9 cellular contexts compared by ENCODE assay signal in the genomic region with DNA sequence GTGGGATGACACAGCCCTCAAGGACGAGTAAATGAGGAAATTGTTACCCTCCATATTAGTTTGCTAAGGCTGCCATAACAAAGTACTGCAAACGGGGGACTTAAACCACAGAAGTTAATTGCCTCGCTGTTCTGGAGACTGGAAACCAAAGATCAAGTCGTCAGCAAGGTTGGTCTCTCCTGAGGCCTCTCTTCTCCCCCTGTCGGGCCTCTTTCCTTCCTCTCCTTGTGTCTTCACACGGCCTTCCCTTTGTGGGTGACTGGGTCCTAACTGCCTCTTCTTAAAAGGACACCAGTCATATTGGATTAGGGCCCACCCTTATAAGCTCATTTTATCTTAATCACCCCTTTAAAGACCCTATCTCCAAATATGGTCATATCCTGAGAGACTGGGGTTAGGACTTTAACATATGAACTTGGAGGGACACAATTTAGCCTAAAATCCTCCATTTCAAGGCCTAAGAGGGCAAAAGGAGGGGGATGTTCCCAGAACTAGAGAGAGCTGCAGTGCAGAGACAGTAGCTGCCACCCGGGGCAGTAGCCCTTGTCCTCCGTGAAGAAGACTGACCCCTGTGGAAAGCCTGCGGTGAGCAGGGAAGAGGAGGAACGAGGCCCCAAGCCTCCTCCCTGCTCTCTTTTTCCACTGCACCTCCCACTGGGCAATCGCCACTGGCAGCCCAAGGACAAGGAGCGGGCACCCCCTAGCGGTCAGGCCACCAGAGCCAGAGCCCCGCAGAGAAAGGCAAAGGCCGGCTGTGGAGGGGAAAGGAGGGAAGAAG. TPM values are rescaled to one million over a fixed set of nuclear protein-coding genes. Genes with fewer than 3 reads are reported as not detected.
A peak's percentile ranks its signal among the peaks of the same experiment; 100 is the strongest.
DNase-seq lines count a peak whose midpoint lies in the region; ATAC-seq and TF ChIP-seq lines count a peak whose summit lies in the region.
"Had no signal": no experiment of that assay in that cellular context is flagged by ENCODE, and none has a peak within 500 bp of the region (broad histone marks: within the 10 kb centered on the region; RNA-seq: fewer than 3 reads in every experiment).

No MANE protein-coding gene starts in this region.

- no peak overlapping the region for H3K27ac Mint-ChIP-seq in CD8-positive, alpha-beta T cell
- H3K27ac Mint-ChIP-seq: activated naive CD8-positive, alpha-beta T cell had no signal

- CTCF ChIA-PET in CD8-positive, alpha-beta T cell (lab: Charles Lee) = interaction anchor here (0.9 to 1.5 kb wide), 3 partner anchors 9 to 16 kb away, joined by 3 to 6 read pairs (median 4); no protein-coding TSS in a partner anchor
- CTCF ChIA-PET in OCI-LY7 (lab: Charles Lee; ENCODE audit: unreplicated experiment) = interaction anchor here (0.6 kb wide), 1 partner anchor 12 kb away, joined by 4 read pairs; no protein-coding TSS in a partner anchor

- no peak overlapping the region for H2BK5ac ChIP-seq in neuronal stem cell (ENCODE audit: low read length)

- no peaks in the 10 kb centered on the region for H4K20me1 ChIP-seq in OCI-LY7 (ENCODE audit: insufficient read depth, low read length)

- no peak overlapping the region for H3K14ac ChIP-seq in neuronal stem cell (ENCODE audit: low read length)

- H3K27ac ChIP-seq in CD8-positive, alpha-beta T cell (ENCODE audit: low read depth, low read length) = no peak overlapping the region
- H3K27ac ChIP-seq in OCI-LY7 (ENCODE audit: low read depth, low read length, poor library complexity, severe bottlenecking) = no peak overlapping the region
- peak overlapping the region; percentile 53 for H3K27ac ChIP-seq in neuronal stem cell (replicated peaks; ENCODE audit: low read length)

- no peak overlapping the region for H3K18ac ChIP-seq in neuronal stem cell (ENCODE audit: low read length)

- TF ChIP-seq CTCF in CD8-positive, alpha-beta T cell (IDR thresholded peaks at IDR 0.05) = peak; percentile 49
- TF ChIP-seq CTCF in OCI-LY7 (conservative IDR thresholded peaks at IDR 0.05; ENCODE audit: low read length) (peak; percentile 75), fibroblast of the aortic adventitia (IDR thresholded peaks at IDR 0.05; ENCODE audit: insufficient read depth, low read length) (peak; percentile 85)

- POLR2A ChIA-PET in CD8-positive, alpha-beta T cell (lab: Charles Lee) = no interaction called here
- POLR2A ChIA-PET in OCI-LY7 (lab: Charles Lee) = no interaction called here

- no peak overlapping the region for H2BK12ac ChIP-seq in neuronal stem cell (ENCODE audit: low read length)

- no peak overlapping the region for H2AK5ac ChIP-seq in neuronal stem cell (ENCODE audit: low read depth, low read length)

- H3K36me3 Mint-ChIP-seq in CD8-positive, alpha-beta T cell = no peaks in the 10 kb centered on the region
- no peaks in the 10 kb centered on the region for H3K36me3 Mint-ChIP-seq in activated T-cell treated with anti-CD3 and anti-CD28 coated beads, Interleukin-2, amount 50 U/mL, for 4 hours (ENCODE audit: insufficient read depth)
- H3K36me3 Mint-ChIP-seq: activated naive CD8-positive, alpha-beta T cell had no signal

- H3K27me3 ChIP-seq in CD8-positive, alpha-beta T cell (ENCODE audit: insufficient read depth, low read length) = no peaks in the 10 kb centered on the region
- no peaks in the 10 kb centered on the region for H3K27me3 ChIP-seq in neuronal stem cell (ENCODE audit: control insufficient read depth in 3 of 3, insufficient read depth in 3 of 3, low read depth in 1 of 3, low read length in 3 of 3)

- H3K4me2 ChIP-seq in OCI-LY7 (ENCODE audit: low read length) (no peak overlapping the region), neuronal stem cell (ENCODE audit: insufficient read depth, low read length, poor library complexity, severe bottlenecking) (peak overlapping the region; percentile 37)

- H2BK15ac ChIP-seq in neuronal stem cell (ENCODE audit: low read length) = no peak overlapping the region

- no peaks in the 10 kb centered on the region for H3K36me3 ChIP-seq in CD8-positive, alpha-beta T cell (ENCODE audit: insufficient read depth, low read length)
- H3K36me3 ChIP-seq in OCI-LY7 (ENCODE audit: insufficient read depth, low read length) (no peaks in the 10 kb centered on the region), neuronal stem cell (replicated peaks in 1 of 2; ENCODE audit: control insufficient read depth in 2 of 2, insufficient read depth in 2 of 2, low read length in 2 of 2) (no peaks in the 10 kb centered on the region)

- no peak overlapping the region for H4K91ac ChIP-seq in neuronal stem cell (ENCODE audit: low read depth, low read length, poor library complexity)

- H3K27me3 Mint-ChIP-seq in CD8-positive, alpha-beta T cell (ENCODE audit: low read depth) = peaks cover 34% of the 10 kb centered on the region
- peaks cover 41% of the 10 kb centered on the region for H3K27me3 Mint-ChIP-seq in activated T-cell treated with anti-CD3 and anti-CD28 coated beads, Interleukin-2, amount 50 U/mL, for 4 hours (ENCODE audit: low read depth)

- H3K9me3 Mint-ChIP-seq in CD8-positive, alpha-beta T cell = no peaks in the 10 kb centered on the region
- no peaks in the 10 kb centered on the region for H3K9me3 Mint-ChIP-seq in activated T-cell treated with anti-CD3 and anti-CD28 coated beads, Interleukin-2, amount 50 U/mL, for 4 hours

- WGBS in neuronal stem cell (ENCODE audit: extremely low coverage in 2 of 2, insufficient read length in 2 of 2, insufficient replicate concordance in 1 of 2), 2 donors = no CpG with 5 or more reads among the region's 15 CpGs

- intact Hi-C loops in CD8-positive, alpha-beta T cell (cut with DNase I, micrococcal nuclease) = loop anchor here (2.0 to 10.0 kb wide), 2 partner anchors 991 to 1051 kb away; no protein-coding TSS in a partner anchor
- intact Hi-C loops in OCI-LY7 (cut with micrococcal nuclease; ENCODE audit: unreplicated experiment) = no loop called here

- no peak overlapping the region for H3K4me3 ChIP-seq in CD8-positive, alpha-beta T cell (ENCODE audit: low read depth, low read length)
- no peak overlapping the region for H3K4me3 ChIP-seq in OCI-LY7 (ENCODE audit: low read depth, low read length, poor library complexity, severe bottlenecking)
- no peak overlapping the region for H3K4me3 ChIP-seq in fibroblast of the aortic adventitia (ENCODE audit: low read depth, low read length)
- H3K4me3 ChIP-seq in neuronal stem cell (ENCODE audit: low read length in 2 of 2) = no peak overlapping the region

- H2AFZ ChIP-seq in OCI-LY7 (ENCODE audit: low read length) (0 out of 2 replicates have a peak overlapping the region, but pooled peaks have one; percentile 31), neuronal stem cell (ENCODE audit: low read length) (peak overlapping the region; percentile 63)

- H3K4me1 ChIP-seq in CD8-positive, alpha-beta T cell (ENCODE audit: insufficient read depth, low read length) = no peaks in the 10 kb centered on the region
- H3K4me1 ChIP-seq in OCI-LY7 (ENCODE audit: insufficient read depth, low read length, poor library complexity, severe bottlenecking) (no peaks in the 10 kb centered on the region), neuronal stem cell (ENCODE audit: control insufficient read depth in 2 of 2, insufficient read depth in 1 of 2, low read depth in 1 of 2, low read length in 2 of 2) (peaks cover 0 to 19% of the 10 kb centered on the region in 2 donors)

- no peak overlapping the region for H2BK120ac ChIP-seq in neuronal stem cell (ENCODE audit: low read depth, low read length)

- H3K9me3 ChIP-seq in CD8-positive, alpha-beta T cell (ENCODE audit: low read length) = no peaks in the 10 kb centered on the region
- no peaks in the 10 kb centered on the region for H3K9me3 ChIP-seq in OCI-LY7 (ENCODE audit: low read length)
- H3K9me3 ChIP-seq in neuronal stem cell (replicated peaks in 1 of 2; ENCODE audit: control insufficient read depth in 2 of 2, insufficient read depth in 1 of 2, low read depth in 1 of 2, low read length in 2 of 2) = no peaks in the 10 kb centered on the region

- H3K4me3 Mint-ChIP-seq in CD8-positive, alpha-beta T cell = no peak overlapping the region
- H3K4me3 Mint-ChIP-seq in activated T-cell treated with anti-CD3 and anti-CD28 coated beads, Interleukin-2, amount 50 U/mL, for 4 hours = no peak overlapping the region
- H3K4me3 Mint-ChIP-seq: activated naive CD8-positive, alpha-beta T cell had no signal

- peak; percentile 21 to 69 (median 47) for DNase-seq in CD8-positive, alpha-beta T cell
- DNase-seq in OCI-LY7 (ENCODE audit: low spot score) (peak; percentile 30), fibroblast of the aortic adventitia (ENCODE audit: low read depth) (peak; percentile 50), neuronal stem cell (ENCODE audit: low spot score) (peak; percentile 82), stromal cell of bone marrow (ENCODE audit: low read depth) (peak; percentile 51)
- DNase-seq in activated T-cell treated with anti-CD3 and anti-CD28 coated beads, Interleukin-2, amount 50 U/mL, for 4 hours = peak; percentile 50

- BruUV-seq in OCI-LY7 (replicated peaks; lab: Mats Ljungman, UMichigan) = no TSS peak

- H3K4me1 Mint-ChIP-seq in CD8-positive, alpha-beta T cell (ENCODE audit: low read depth) = no peaks in the 10 kb centered on the region
- H3K4me1 Mint-ChIP-seq in activated T-cell treated with anti-CD3 and anti-CD28 coated beads, Interleukin-2, amount 50 U/mL, for 4 hours (ENCODE audit: low read depth) = peaks cover 2% of the 10 kb centered on the region

- no peaks in the 10 kb centered on the region for H3K79me1 ChIP-seq in neuronal stem cell (ENCODE audit: low read depth, low read length)

- H4K8ac ChIP-seq in neuronal stem cell (ENCODE audit: low read depth, low read length) = no peak overlapping the region

- no peak overlapping the region for H3K23ac ChIP-seq in neuronal stem cell (ENCODE audit: low read depth, low read length, poor library complexity)

- no peak overlapping the region for H3K4ac ChIP-seq in neuronal stem cell (ENCODE audit: low read length)

- no peak overlapping the region for H3K9ac ChIP-seq in neuronal stem cell (ENCODE audit: low read depth, low read length, poor library complexity)

- H3K9me2 ChIP-seq in OCI-LY7 (ENCODE audit: insufficient read depth, low read length) = no peaks in the 10 kb centered on the region

- ATAC-seq in CD8-positive, alpha-beta T cell = peak; percentile 40
- ATAC-seq in GM19452 (IDR thresholded peaks at IDR 0.05; ENCODE audit: unreplicated experiment) = peak; percentile 89
- peak; percentile 91 for ATAC-seq in HG03520 (IDR thresholded peaks at IDR 0.05; ENCODE audit: unreplicated experiment)
- peak; percentile 77 to 82 for ATAC-seq in activated T-cell treated with anti-CD3 and anti-CD28 coated beads, Interleukin-2, amount 50 U/mL, for 4 hours

- H3K79me2 ChIP-seq in OCI-LY7 (ENCODE audit: insufficient read depth, low read depth, low read length) = no peaks in the 10 kb centered on the region

RNA-seq across cellular contexts. Expression of gene CFAP90, which starts 35.0 kb away (rescaled TPM):
- not detected for total RNA-seq in CD8-positive, alpha-beta T cell
- not detected in 2 replicates for total RNA-seq in OCI-LY7 (2014; rRNA removed; shearing (Covaris generic))
- total RNA-seq in OCI-LY7 (2022) (not detected in 2 replicates), fibroblast of the aortic adventitia (ENCODE audit: low replicate concordance) (not detected in 2 replicates)
- total RNA-seq in activated T-cell treated with anti-CD3 and anti-CD28 coated beads, Interleukin-2, amount 50 U/mL, for 4 hours = not detected
- 0.81 TPM for polyA plus RNA-seq in neuronal stem cell (2013, experiment 1 of 2)
- polyA plus RNA-seq in neuronal stem cell (2013, experiment 2 of 2) = 1.0 TPM

RNA-seq across cellular contexts. Expression of gene FASTKD3, which starts 52.9 kb away (rescaled TPM):
- 1 to 10 TPM; 4.3 to 7.1 TPM for total RNA-seq in CD8-positive, alpha-beta T cell
- total RNA-seq in OCI-LY7 (2014; rRNA removed; shearing (Covaris generic)) = 12.9 and 14.7 TPM in 2 replicates
- 15.1 and 16.4 TPM in 2 replicates for total RNA-seq in OCI-LY7 (2022)
- 10 to 100 TPM; 18.2 to 22.5 (median 19.8) TPM for total RNA-seq in activated T-cell treated with anti-CD3 and anti-CD28 coated beads, Interleukin-2, amount 50 U/mL, for 4 hours
- total RNA-seq in fibroblast of the aortic adventitia (ENCODE audit: low replicate concordance) = 5.4 and 12.1 TPM in 2 replicates
- 4.8 TPM for polyA plus RNA-seq in neuronal stem cell (2013, experiment 1 of 2)
- polyA plus RNA-seq in neuronal stem cell (2013, experiment 2 of 2) = 5.0 TPM

RNA-seq across cellular contexts. Expression of gene MTRR, which starts 53.0 kb away (rescaled TPM):
- 10 to 100 TPM; 67.8 to 76.8 TPM for total RNA-seq in CD8-positive, alpha-beta T cell
- total RNA-seq in OCI-LY7 (2014; rRNA removed; shearing (Covaris generic)) = 51.9 and 68.1 TPM in 2 replicates
- total RNA-seq in OCI-LY7 (2022) = 67.1 and 72.6 TPM in 2 replicates
- total RNA-seq in activated T-cell treated with anti-CD3 and anti-CD28 coated beads, Interleukin-2, amount 50 U/mL, for 4 hours = 10 to 100 TPM; 57.2 to 64.8 (median 57.9) TPM
- total RNA-seq in fibroblast of the aortic adventitia (ENCODE audit: low replicate concordance) = 21.6 and 40.3 TPM in 2 replicates
- polyA plus RNA-seq in neuronal stem cell (2013, experiment 1 of 2) = 33.5 TPM
- 34.6 TPM for polyA plus RNA-seq in neuronal stem cell (2013, experiment 2 of 2)

Comparison
In these comparisons a context has a peak if more than half of its experiments do, and no peak if none do; other contexts are left out.
1. ATAC-seq: peak in every context shown above with its lines; median percentile 91 in HG03520; 89 in GM19452; 80 in activated T-cell treated with anti-CD3 and anti-CD28 coated beads, Interleukin-2, amount 50 U/mL, for 4 hours; 40 in CD8-positive, alpha-beta T cell.
2. DNase-seq: peak in every context shown above with its lines; median percentile 82 in neuronal stem cell; 51 in stromal cell of bone marrow; 50 in activated T-cell treated with anti-CD3 and anti-CD28 coated beads, Interleukin-2, amount 50 U/mL, for 4 hours; 50 in fibroblast of the aortic adventitia; 47 in CD8-positive, alpha-beta T cell; 30 in OCI-LY7.